ENCODE assay signal across 18 cellular contexts in the genomic region with DNA sequence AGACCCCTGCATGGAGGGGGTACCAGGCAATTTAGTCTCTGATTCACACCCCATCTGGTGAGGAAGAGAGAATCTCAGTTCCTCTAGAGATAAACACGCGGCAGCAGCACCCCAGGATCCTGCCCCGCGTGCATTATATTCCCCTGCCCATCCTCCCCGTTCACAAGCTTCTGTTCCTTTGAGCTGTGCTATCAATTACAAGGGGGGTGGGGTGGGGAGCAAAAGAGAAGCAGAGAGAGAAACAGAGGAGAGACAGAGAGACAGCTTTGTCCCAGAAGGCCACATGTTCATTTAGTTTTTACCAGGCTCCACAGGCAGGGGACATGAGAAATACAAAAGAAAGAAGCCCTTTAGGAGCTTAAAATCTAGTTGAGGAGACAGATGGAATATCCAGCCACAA. TPM values are rescaled to one million over a fixed set of nuclear protein-coding genes. Genes with fewer than 3 reads are reported as not detected.
DNase-seq lines count a peak whose midpoint lies in the region; ATAC-seq and TF ChIP-seq lines count a peak whose summit lies in the region.
"Had no signal": no experiment of that assay in that cellular context is flagged by ENCODE, and none has a peak within 500 bp of the region (broad histone marks: within the 10 kb centered on the region; RNA-seq: fewer than 3 reads in every experiment).

No MANE protein-coding gene starts in this region.

- intact Hi-C loops in tibial artery (cut with DNase I; ENCODE audit: low total_unique reads) = no loop called here

- H3K9ac ChIP-seq in HUES64 (ENCODE audit: low read depth, low read length) (peak overlapping the region; percentile 28; the same call in 1 of the 2 replicates), SK-N-MC (ENCODE audit: insufficient read length) (peak overlapping the region; percentile 14), smooth muscle cell (ENCODE audit: low read depth) (no peak overlapping the region)

- H2AFZ ChIP-seq in smooth muscle cell (ENCODE audit: low read depth) = no peak overlapping the region

- H3K4me1 ChIP-seq in HUES64 (ENCODE audit: insufficient read depth, low read length) = peaks cover 62% of the 10 kb centered on the region
- peaks cover 50% of the 10 kb centered on the region for H3K4me1 ChIP-seq in smooth muscle cell (ENCODE audit: low read depth)
- no peaks in the 10 kb centered on the region for H3K4me1 ChIP-seq in tibial artery
- H3K4me1 ChIP-seq: esophagus muscularis mucosa, prostate gland had no signal

- H3K27ac ChIP-seq in HUES64 (ENCODE audit: low read depth, low read length) (peak overlapping the region; percentile 92), SK-N-MC (no peak overlapping the region), smooth muscle cell (ENCODE audit: low read depth) (no peak overlapping the region), tibial artery (no peak overlapping the region)
- H3K27ac ChIP-seq: esophagus muscularis mucosa, prostate gland had no signal

- H3K36me3 ChIP-seq in HUES64 (ENCODE audit: insufficient read depth, low read length) = peaks cover 15% of the 10 kb centered on the region
- no peaks in the 10 kb centered on the region for H3K36me3 ChIP-seq in SK-N-MC (ENCODE audit: insufficient read depth, low read length)
- no peaks in the 10 kb centered on the region for H3K36me3 ChIP-seq in smooth muscle cell (ENCODE audit: low read depth)
- no peaks in the 10 kb centered on the region for H3K36me3 ChIP-seq in tibial artery
- H3K36me3 ChIP-seq: esophagus muscularis mucosa, prostate gland had no signal

- TF ChIP-seq CTCF in smooth muscle cell (IDR thresholded peaks at IDR 0.05; ENCODE audit: borderline replicate concordance, insufficient read depth, poor library complexity, severe bottlenecking) (no peak), tibial artery (IDR thresholded peaks at IDR 0.05) (no peak)

- WGBS in HUES64 = 35% methylated on average over 4 of the region's 5 CpGs
- WGBS in smooth muscle cell (ENCODE audit: low lambda C conversion rate) = 12% methylated on average over 5 of the region's 5 CpGs

- no peaks in the 10 kb centered on the region for H3F3A ChIP-seq in smooth muscle cell (ENCODE audit: low read depth)

- no peaks in the 10 kb centered on the region for H3K9me3 ChIP-seq in HUES64 (ENCODE audit: insufficient read depth, low read depth, low read length)
- H3K9me3 ChIP-seq in SK-N-MC (ENCODE audit: low read depth, low read length) = no peaks in the 10 kb centered on the region
- no peaks in the 10 kb centered on the region for H3K9me3 ChIP-seq in smooth muscle cell (replicated peaks; ENCODE audit: low read depth)
- H3K9me3 ChIP-seq in tibial artery = no peaks in the 10 kb centered on the region
- H3K9me3 ChIP-seq: BE2C, esophagus muscularis mucosa, prostate gland had no signal

- H4K20me1 ChIP-seq in smooth muscle cell (ENCODE audit: low read depth) = no peaks in the 10 kb centered on the region

- ATAC-seq in HG03045 (IDR thresholded peaks at IDR 0.05; ENCODE audit: unreplicated experiment) = no peak
- no peak for ATAC-seq in HG02885 (IDR thresholded peaks at IDR 0.05; ENCODE audit: poor library complexity, unreplicated experiment)
- ATAC-seq: stimulated activated naive CD8-positive, alpha-beta T cell treated with anti-CD3 and anti-CD28 coated beads, Interleukin-15, amount 100 ng/mL, for 72 hours had no signal

- no peaks in the 10 kb centered on the region for H3K27me3 ChIP-seq in HUES64 (ENCODE audit: insufficient read depth, low read length)
- H3K27me3 ChIP-seq in smooth muscle cell (ENCODE audit: low read depth) = no peaks in the 10 kb centered on the region
- peaks cover 0 to 28% of the 10 kb centered on the region in 2 donors for H3K27me3 ChIP-seq in tibial artery
- H3K27me3 ChIP-seq: BE2C had no signal

- H3K4me3 ChIP-seq in HUES64 (ENCODE audit: low read length) = no peak overlapping the region
- no peak overlapping the region for H3K4me3 ChIP-seq in SK-N-MC
- H3K4me3 ChIP-seq in smooth muscle cell = no peak overlapping the region
- H3K4me3 ChIP-seq in tibial artery = no peak overlapping the region
- H3K4me3 ChIP-seq: esophagus muscularis mucosa, prostate gland had no signal

- H3K79me2 ChIP-seq in smooth muscle cell (ENCODE audit: low read depth) = no peaks in the 10 kb centered on the region

- peak overlapping the region; percentile 13 for H3K4me2 ChIP-seq in smooth muscle cell

- DNase-seq in SK-N-MC (ENCODE audit: low read depth, low spot score) (no peak), left kidney (ENCODE audit: low read depth, low spot score) (peak; percentile 68), smooth muscle cell (lab: John Stamatoyannopoulos, UW; ENCODE audit: unreplicated experiment) (no peak), tibial artery (no peak)
- DNase-seq: activated CD8-positive, alpha-beta memory T cell treated with anti-CD3 and anti-CD28 coated beads, Interleukin-2, amount 50 U/mL, for 4 hours; activated naive CD4-positive, alpha-beta T cell; kidney glomerular epithelial cell; MM.1S; NCI-H226; stimulated activated CD4-positive, alpha-beta T cell treated with anti-CD3 and anti-CD28 coated beads, Interleukin-12 subunit alpha, Interleukin-12 subunit beta, amount 100 ng/mL, for 4 hours; stimulated activated naive CD8-positive, alpha-beta T cell treated with anti-CD3 and anti-CD28 coated beads, Interleukin-15, amount 100 ng/mL, for 72 hours had no signal

RNA-seq across cellular contexts. Expression of gene IGDCC3, which starts 9.2 kb away (rescaled TPM):
- 62.5 TPM for polyA plus RNA-seq in HUES64 (2013, experiment 1 of 2)
- 93.1 TPM for polyA plus RNA-seq in HUES64 (2013, experiment 2 of 2)
- 2.6 and 3.2 TPM in 2 replicates for total RNA-seq in smooth muscle cell
- polyA plus RNA-seq in smooth muscle cell = 5.9 and 8.5 TPM in 2 replicates
- total RNA-seq: dermis blood vessel endothelial cell had no signal

RNA-seq across cellular contexts. Expression of gene IGDCC4, which starts 54.1 kb away (rescaled TPM):
- polyA plus RNA-seq in HUES64 (2013, experiment 1 of 2) = 13.1 TPM
- polyA plus RNA-seq in HUES64 (2013, experiment 2 of 2) = 14.2 TPM
- 20.0 and 20.5 TPM in 2 replicates for total RNA-seq in smooth muscle cell
- polyA plus RNA-seq in smooth muscle cell = 24.2 and 25.2 TPM in 2 replicates
